In genomic region chr1:161006563-161006962, GRCh38 we compare ENCODE assay signal across 34 cellular contexts. TPM values are rescaled to one million over a fixed set of nuclear protein-coding genes. Genes with fewer than 3 reads are reported as not detected.
"Had no signal": no experiment of that assay in that cellular context is flagged by ENCODE, and none has a peak within 500 bp of the region (broad histone marks: within the 10 kb centered on the region; RNA-seq: fewer than 3 reads in every experiment).

No MANE protein-coding gene starts in this region.

- DNase-seq: activated CD4-positive, alpha-beta T cell treated with anti-CD3 and anti-CD28 coated beads for 1 hour; activated CD4-positive, alpha-beta T cell treated with anti-CD3 and anti-CD28 coated beads, Interleukin-2, amount 50 U/mL, for 1 hour; activated CD8-positive, alpha-beta memory T cell treated with anti-CD3 and anti-CD28 coated beads, Interleukin-2, amount 10 ng/mL, durations not matched to agents 7 days and 5 days; activated CD8-positive, alpha-beta T cell treated with anti-CD3 and anti-CD28 coated beads, Interleukin-2, amount 10 ng/mL, durations not matched to agents 7 days and 5 days; activated naive CD8-positive, alpha-beta T cell treated with anti-CD3 and anti-CD28 coated beads, Interleukin-2, amount 50 U/mL, for 24 hours; activated T-cell treated with anti-CD3 and anti-CD28 coated beads, Interleukin-2, amount 50 U/mL, for 48 hours; amygdala; central memory CD4-positive, alpha-beta T cell; hippocampal formation; left cardiac atrium; mammary epithelial cell; midbrain; naive thymus-derived CD8-positive, alpha-beta T cell; occipital lobe; psoas muscle; stimulated activated CD4-positive, alpha-beta T cell treated with anti-CD3 and anti-CD28 coated beads, Interleukin-1b, Interleukin-23, amount 100 ng/mL, for 48 hours; stimulated activated CD4-positive, alpha-beta T cell treated with anti-CD3 and anti-CD28 coated beads, Interleukin-4, amount 100 ng/mL, for 4 hours; stimulated activated CD8-positive, alpha-beta memory T cell treated with anti-CD3 and anti-CD28 coated beads, Interleukin-4, amount 100 ng/mL, for 48 hours; stimulated activated naive CD8-positive, alpha-beta T cell treated with anti-CD3 and anti-CD28 coated beads, Interleukin-15, amount 100 ng/mL, for 72 hours; substantia nigra; SW 1271 had no signal

- H3K27ac ChIP-seq: gastroesophageal sphincter, neural progenitor cell, parathyroid adenoma, psoas muscle, right atrium auricular region had no signal

- ATAC-seq: activated CD8-positive, alpha-beta memory T cell treated with anti-CD3 and anti-CD28 coated beads, Interleukin-2, amount 10 ng/mL, durations not matched to agents 7 days and 5 days; activated CD8-positive, alpha-beta T cell treated with anti-CD3 and anti-CD28 coated beads, Interleukin-2, amount 10 ng/mL, durations not matched to agents 7 days and 5 days; activated naive CD8-positive, alpha-beta T cell treated with anti-CD3 and anti-CD28 coated beads, Interleukin-2, amount 50 U/mL, for 24 hours; gastroesophageal sphincter; left cardiac atrium; naive thymus-derived CD8-positive, alpha-beta T cell; psoas muscle; stimulated activated memory B cell treated with anti-CD40 and anti-IgM and Interleukin-4, amounts not matched to agents 10 μg/mL and 1 μg/mL and 100 μg/mL, for 72 hours; stimulated activated naive CD8-positive, alpha-beta T cell treated with anti-CD3 and anti-CD28 coated beads, Interleukin-15, amount 100 ng/mL, for 72 hours had no signal

- H3K9me3 Mint-ChIP-seq: activated naive CD4-positive, alpha-beta T cell treated with anti-CD3 and anti-CD28 coated beads, Interleukin-2, amount 50 U/mL, for 24 hours; activated naive CD8-positive, alpha-beta T cell treated with anti-CD3 and anti-CD28 coated beads, Interleukin-2, amount 50 U/mL, for 24 hours; activated T-helper 2 cell treated with anti-CD3 and anti-CD28 coated beads, Interferon-gamma antibody, Interleukin-2, Interleukin-4, amounts not matched to agents 10 μg/mL and 5 μg/mL and 100 μg/mL, durations not matched to agents 14 hours and 24 hours and 36 hours; naive thymus-derived CD8-positive, alpha-beta T cell; neural progenitor cell; stimulated activated memory B cell treated with anti-CD40 and anti-IgM and Interleukin-4, amounts not matched to agents 10 μg/mL and 1 μg/mL and 100 μg/mL, for 72 hours; stimulated activated naive CD8-positive, alpha-beta T cell treated with anti-CD3 and anti-CD28 coated beads, Interleukin-15, amount 100 ng/mL, for 72 hours; T-helper 1 cell treated with Interleukin-12 subunit alpha and Interleukin-12 subunit beta and Interleukin-4 antibody, amounts not matched to agents 30 μg/mL and 1 μg/mL, for 36 hours had no signal

- H3K9me3 ChIP-seq: gastroesophageal sphincter, psoas muscle, right atrium auricular region had no signal

- H3K4me3 Mint-ChIP-seq: activated CD8-positive, alpha-beta memory T cell treated with anti-CD3 and anti-CD28 coated beads, Interleukin-2, amount 10 ng/mL, durations not matched to agents 7 days and 5 days; activated CD8-positive, alpha-beta T cell treated with anti-CD3 and anti-CD28 coated beads, Interleukin-2, amount 10 ng/mL, durations not matched to agents 7 days and 5 days; activated naive CD4-positive, alpha-beta T cell treated with anti-CD3 and anti-CD28 coated beads, Interleukin-2, amount 50 U/mL, for 24 hours; activated naive CD8-positive, alpha-beta T cell treated with anti-CD3 and anti-CD28 coated beads, Interleukin-2, amount 50 U/mL, for 24 hours; naive thymus-derived CD8-positive, alpha-beta T cell; neural progenitor cell; stimulated activated memory B cell treated with anti-CD40 and anti-IgM and Interleukin-4, amounts not matched to agents 10 μg/mL and 1 μg/mL and 100 μg/mL, for 72 hours; stimulated activated naive CD8-positive, alpha-beta T cell treated with anti-CD3 and anti-CD28 coated beads, Interleukin-15, amount 100 ng/mL, for 72 hours; T-helper 1 cell treated with Interleukin-12 subunit alpha and Interleukin-12 subunit beta and Interleukin-4 antibody, amounts not matched to agents 30 μg/mL and 1 μg/mL, for 36 hours had no signal

- H3K27ac Mint-ChIP-seq: activated CD8-positive, alpha-beta memory T cell treated with anti-CD3 and anti-CD28 coated beads, Interleukin-2, amount 10 ng/mL, durations not matched to agents 7 days and 5 days; activated CD8-positive, alpha-beta T cell treated with anti-CD3 and anti-CD28 coated beads, Interleukin-2, amount 10 ng/mL, durations not matched to agents 7 days and 5 days; activated naive CD8-positive, alpha-beta T cell treated with anti-CD3 and anti-CD28 coated beads, Interleukin-2, amount 50 U/mL, for 24 hours; activated T-helper 2 cell treated with anti-CD3 and anti-CD28 coated beads, Interferon-gamma antibody, Interleukin-2, Interleukin-4, amounts not matched to agents 10 μg/mL and 5 μg/mL and 100 μg/mL, durations not matched to agents 14 hours and 24 hours and 36 hours; neural progenitor cell; stimulated activated memory B cell treated with anti-CD40 and anti-IgM and Interleukin-4, amounts not matched to agents 10 μg/mL and 1 μg/mL and 100 μg/mL, for 72 hours; stimulated activated naive CD8-positive, alpha-beta T cell treated with anti-CD3 and anti-CD28 coated beads, Interleukin-15, amount 100 ng/mL, for 72 hours; T-helper 1 cell treated with Interleukin-12 subunit alpha and Interleukin-12 subunit beta and Interleukin-4 antibody, amounts not matched to agents 30 μg/mL and 1 μg/mL, for 36 hours had no signal

- H3K36me3 ChIP-seq: gastroesophageal sphincter, neural progenitor cell, right atrium auricular region had no signal

- H3K4me1 ChIP-seq: gastroesophageal sphincter, neural progenitor cell, parathyroid adenoma, psoas muscle, right atrium auricular region had no signal

- H3K27me3 ChIP-seq: gastroesophageal sphincter, neural progenitor cell, right atrium auricular region had no signal

- H3K27me3 Mint-ChIP-seq: activated CD8-positive, alpha-beta memory T cell treated with anti-CD3 and anti-CD28 coated beads, Interleukin-2, amount 10 ng/mL, durations not matched to agents 7 days and 5 days; activated naive CD4-positive, alpha-beta T cell treated with anti-CD3 and anti-CD28 coated beads, Interleukin-2, amount 50 U/mL, for 24 hours; activated naive CD8-positive, alpha-beta T cell treated with anti-CD3 and anti-CD28 coated beads, Interleukin-2, amount 50 U/mL, for 24 hours; naive thymus-derived CD8-positive, alpha-beta T cell; stimulated activated memory B cell treated with anti-CD40 and anti-IgM and Interleukin-4, amounts not matched to agents 10 μg/mL and 1 μg/mL and 100 μg/mL, for 72 hours; stimulated activated naive CD8-positive, alpha-beta T cell treated with anti-CD3 and anti-CD28 coated beads, Interleukin-15, amount 100 ng/mL, for 72 hours had no signal

- H3K36me3 Mint-ChIP-seq: activated naive CD4-positive, alpha-beta T cell treated with anti-CD3 and anti-CD28 coated beads, Interleukin-2, amount 50 U/mL, for 24 hours; neural progenitor cell; stimulated activated memory B cell treated with anti-CD40 and anti-IgM and Interleukin-4, amounts not matched to agents 10 μg/mL and 1 μg/mL and 100 μg/mL, for 72 hours had no signal

- H3K4me2 ChIP-seq: neural progenitor cell, smooth muscle cell had no signal

- H2AFZ ChIP-seq: neural progenitor cell, parathyroid adenoma had no signal

- H3K4me3 ChIP-seq: gastroesophageal sphincter, neural progenitor cell, psoas muscle, right atrium auricular region, smooth muscle cell had no signal

- FAIRE-seq: endometrium, keratinocyte had no signal

- H3K9ac ChIP-seq: neural progenitor cell, parathyroid adenoma had no signal

- H3K4me1 Mint-ChIP-seq: neural progenitor cell had no signal

RNA-seq across cellular contexts. Expression of gene ITLN2, which starts 52.0 kb away (rescaled TPM):
- total RNA-seq: activated CD8-positive, alpha-beta memory T cell treated with anti-CD3 and anti-CD28 coated beads, Interleukin-2, amount 10 ng/mL, durations not matched to agents 7 days and 5 days; activated CD8-positive, alpha-beta T cell treated with anti-CD3 and anti-CD28 coated beads, Interleukin-2, amount 10 ng/mL, durations not matched to agents 7 days and 5 days; activated T-helper 2 cell treated with anti-CD3 and anti-CD28 coated beads, Interferon-gamma antibody, Interleukin-2, Interleukin-4, amounts not matched to agents 10 μg/mL and 5 μg/mL and 100 μg/mL, durations not matched to agents 14 hours and 24 hours and 36 hours; epithelial cell of proximal tubule; gastroesophageal sphincter; naive thymus-derived CD8-positive, alpha-beta T cell; occipital lobe; psoas muscle; smooth muscle cell; ureter had no signal
- polyA plus RNA-seq: naive thymus-derived CD8-positive, alpha-beta T cell; psoas muscle; smooth muscle cell had no signal
